In the genomic region with DNA sequence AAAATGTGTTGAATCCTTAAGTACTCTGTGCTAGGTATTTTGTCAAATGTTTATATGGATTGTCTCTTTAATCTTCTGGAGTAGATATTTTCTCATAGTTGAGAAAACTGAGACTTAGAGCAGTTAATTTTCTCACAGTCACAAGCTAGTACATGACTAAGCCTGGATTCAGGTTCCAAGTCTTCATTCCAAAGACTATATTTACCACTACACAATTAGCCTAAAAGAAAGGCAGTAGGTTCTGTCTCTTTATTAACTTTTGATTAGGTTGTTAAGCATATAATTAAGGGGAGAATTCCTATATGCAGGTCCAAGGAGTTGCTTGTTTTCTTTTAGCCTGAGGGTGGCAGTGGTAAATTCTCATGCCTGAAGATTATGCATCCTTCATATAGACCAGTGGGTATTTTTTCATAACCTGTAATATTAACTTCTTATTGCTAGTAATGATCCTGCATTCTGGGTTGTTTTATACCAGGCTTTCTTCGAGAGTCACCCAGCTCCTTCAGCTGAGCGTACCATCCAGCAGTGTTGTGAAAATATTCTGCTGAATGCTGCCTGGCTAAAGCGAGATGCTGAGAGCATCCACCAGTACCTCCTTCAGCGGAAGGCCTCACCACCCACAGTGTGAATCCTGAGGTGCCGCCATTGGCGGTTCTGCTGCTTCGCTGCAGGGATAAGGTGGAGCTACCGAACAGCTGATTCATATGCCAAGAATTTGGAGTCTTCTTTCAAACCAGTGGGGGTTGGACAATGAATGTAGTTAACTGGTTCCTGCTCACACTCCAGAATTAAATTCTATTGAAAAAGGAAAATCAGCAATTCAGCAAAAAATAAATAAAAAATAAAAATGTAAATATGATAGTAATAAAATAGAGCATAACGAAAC, we compare ENCODE assay signal across 8 cellular contexts. TPM values are rescaled to one million over a fixed set of nuclear protein-coding genes. Genes with fewer than 3 reads are reported as not detected.
A peak's percentile ranks its signal among the peaks of the same experiment; 100 is the strongest.
DNase-seq lines count a peak whose midpoint lies in the region; ATAC-seq and TF ChIP-seq lines count a peak whose summit lies in the region.

No MANE protein-coding gene starts in this region.

- no peak overlapping the region for H3K4me3 ChIP-seq in hepatocyte
- H3K4me3 ChIP-seq in lower leg skin (ENCODE audit: low read depth, poor library complexity, severe bottlenecking), result no peak overlapping the region

- H3K27me3 Mint-ChIP-seq in activated CD4-positive, alpha-beta T cell treated with anti-CD3 and anti-CD28 coated beads, Interleukin-2, amount 10 ng/mL, durations not matched to agents 24 days and 14 days, result no peaks in the 10 kb centered on the region
- no peaks in the 10 kb centered on the region for H3K27me3 Mint-ChIP-seq in activated naive CD8-positive, alpha-beta T cell
- no peaks in the 10 kb centered on the region for H3K27me3 Mint-ChIP-seq in stimulated activated naive CD8-positive, alpha-beta T cell treated with anti-CD3 and anti-CD28 coated beads, Interleukin-15, amount 100 ng/mL, for 72 hours

- H3K36me3 ChIP-seq in hepatocyte (replicated peaks; ENCODE audit: insufficient read depth, low read depth), result no peaks in the 10 kb centered on the region

- intact Hi-C loops in activated CD4-positive, alpha-beta T cell treated with anti-CD3 and anti-CD28 coated beads, Interleukin-2, amount 10 ng/mL, durations not matched to agents 24 days and 14 days (cut with micrococcal nuclease), result loop anchor here (5.0 kb wide), 1 partner anchor 694 kb away; no protein-coding TSS in a partner anchor
- intact Hi-C loops in lower leg skin (cut with DNase I; ENCODE audit: low total_unique reads), result no loop called here

- H3K27ac Mint-ChIP-seq in activated CD4-positive, alpha-beta T cell treated with anti-CD3 and anti-CD28 coated beads, Interleukin-2, amount 10 ng/mL, durations not matched to agents 24 days and 14 days, result peak overlapping the region; percentile 90
- peak overlapping the region; percentile 82 for H3K27ac Mint-ChIP-seq in activated naive CD8-positive, alpha-beta T cell
- peak overlapping the region; percentile 78 to 93 for H3K27ac Mint-ChIP-seq in stimulated activated naive CD8-positive, alpha-beta T cell treated with anti-CD3 and anti-CD28 coated beads, Interleukin-15, amount 100 ng/mL, for 72 hours

- ATAC-seq in stimulated activated naive CD8-positive, alpha-beta T cell treated with anti-CD3 and anti-CD28 coated beads, Interleukin-15, amount 100 ng/mL, for 72 hours, result no peak
- ATAC-seq in GM19452 (IDR thresholded peaks at IDR 0.05; ENCODE audit: unreplicated experiment) (no peak), left lobe of liver (no peak)

- peaks cover 8% of the 10 kb centered on the region for H3K4me1 ChIP-seq in hepatocyte (ENCODE audit: insufficient read depth)

- no peaks in the 10 kb centered on the region for H3K27me3 ChIP-seq in hepatocyte

- no peak for TF ChIP-seq POLR2A in lower leg skin (IDR thresholded peaks at IDR 0.05)

- no peaks in the 10 kb centered on the region for H3K79me2 ChIP-seq in hepatocyte

- H3K27ac ChIP-seq in hepatocyte, result peak overlapping the region; percentile 54

- H2AFZ ChIP-seq in hepatocyte, result no peak overlapping the region

- DNase-seq in activated CD4-positive, alpha-beta T cell treated with anti-CD3 and anti-CD28 coated beads, Interleukin-2, amount 10 ng/mL, durations not matched to agents 24 days and 14 days, result no peak
- no peak for DNase-seq in activated CD4-positive, alpha-beta T cell treated with anti-CD3 and anti-CD28 coated beads for 48 hours
- peak; percentile 73 for DNase-seq in hepatocyte (ENCODE audit: low spot score)
- DNase-seq in stimulated activated naive CD8-positive, alpha-beta T cell treated with anti-CD3 and anti-CD28 coated beads, Interleukin-15, amount 100 ng/mL, for 72 hours, result no peak
- no peak for DNase-seq in lower leg skin (ENCODE audit: low spot score in 2 of 2)
- DNase-seq in left lobe of liver (ENCODE audit: low spot score), result no peak

- TF ChIP-seq CTCF in hepatocyte (IDR thresholded peaks at IDR 0.05; ENCODE audit: poor library complexity) (no peak), lower leg skin (IDR thresholded peaks at IDR 0.05) (no peak)

- H3K9me2 ChIP-seq in hepatocyte (replicated peaks; ENCODE audit: insufficient read depth), result no peaks in the 10 kb centered on the region

- H3K36me3 Mint-ChIP-seq in activated CD4-positive, alpha-beta T cell treated with anti-CD3 and anti-CD28 coated beads, Interleukin-2, amount 10 ng/mL, durations not matched to agents 24 days and 14 days (ENCODE audit: low read depth), result peaks cover 55% of the 10 kb centered on the region
- H3K36me3 Mint-ChIP-seq in activated naive CD8-positive, alpha-beta T cell, result peaks cover 20% of the 10 kb centered on the region

- peaks cover 15% of the 10 kb centered on the region for H3K4me1 Mint-ChIP-seq in activated CD4-positive, alpha-beta T cell treated with anti-CD3 and anti-CD28 coated beads, Interleukin-2, amount 10 ng/mL, durations not matched to agents 24 days and 14 days
- H3K4me1 Mint-ChIP-seq in activated naive CD8-positive, alpha-beta T cell (ENCODE audit: low read depth), result peaks cover 14% of the 10 kb centered on the region
- H3K4me1 Mint-ChIP-seq in stimulated activated naive CD8-positive, alpha-beta T cell treated with anti-CD3 and anti-CD28 coated beads, Interleukin-15, amount 100 ng/mL, for 72 hours, result peaks cover 33% of the 10 kb centered on the region

- no peak overlapping the region for H3K4me3 Mint-ChIP-seq in activated CD4-positive, alpha-beta T cell treated with anti-CD3 and anti-CD28 coated beads, Interleukin-2, amount 10 ng/mL, durations not matched to agents 24 days and 14 days
- no peak overlapping the region for H3K4me3 Mint-ChIP-seq in activated naive CD8-positive, alpha-beta T cell
- no peak overlapping the region for H3K4me3 Mint-ChIP-seq in stimulated activated naive CD8-positive, alpha-beta T cell treated with anti-CD3 and anti-CD28 coated beads, Interleukin-15, amount 100 ng/mL, for 72 hours

- WGBS in hepatocyte (ENCODE audit: low lambda C conversion rate, missing lambda C conversion rate), result 50% methylated on average over 9 of the region's 9 CpGs
- 30 to 31% methylated on average over 9 of the region's 9 CpGs for WGBS in lower leg skin, 2 donors

- H4K20me1 ChIP-seq in hepatocyte (ENCODE audit: insufficient read depth, poor library complexity, severe bottlenecking), result no peaks in the 10 kb centered on the region

- H3K4me2 ChIP-seq in hepatocyte, result no peak overlapping the region

- H3K9me3 Mint-ChIP-seq in activated CD4-positive, alpha-beta T cell treated with anti-CD3 and anti-CD28 coated beads, Interleukin-2, amount 10 ng/mL, durations not matched to agents 24 days and 14 days, result no peaks in the 10 kb centered on the region
- no peaks in the 10 kb centered on the region for H3K9me3 Mint-ChIP-seq in activated naive CD8-positive, alpha-beta T cell (ENCODE audit: low read depth)
- no peaks in the 10 kb centered on the region for H3K9me3 Mint-ChIP-seq in stimulated activated naive CD8-positive, alpha-beta T cell treated with anti-CD3 and anti-CD28 coated beads, Interleukin-15, amount 100 ng/mL, for 72 hours

- no peaks in the 10 kb centered on the region for H3K9me3 ChIP-seq in hepatocyte (ENCODE audit: low read depth)

RNA-seq across cellular contexts. Expression of a gene that starts 28.2 kb away (rescaled TPM):
- 727 and 736 TPM in 2 replicates for total RNA-seq in activated CD4-positive, alpha-beta T cell treated with anti-CD3 and anti-CD28 coated beads, Interleukin-2, amount 10 ng/mL, durations not matched to agents 24 days and 14 days
- total RNA-seq in hepatocyte, result 174 and 194 TPM in 2 replicates
- 56.8 and 59.5 TPM in 2 replicates for polyA plus RNA-seq in hepatocyte
- 100 to 1,000 TPM; 114 to 189 (median 124) TPM for total RNA-seq in lower leg skin
- total RNA-seq in left lobe of liver, result 79.3 TPM
